In genomic region chr2:80361904-80362303, GRCh38 we compare ENCODE assay signal across 26 cellular contexts.
"Had no signal": no experiment of that assay in that cellular context is flagged by ENCODE, and none has a peak within 500 bp of the region (broad histone marks: within the 10 kb centered on the region; RNA-seq: fewer than 3 reads in every experiment).

No MANE protein-coding gene starts in this region.

- H3K27ac Mint-ChIP-seq: activated naive CD4-positive, alpha-beta T cell treated with anti-CD3 and anti-CD28 coated beads, Interleukin-2, amount 10 ng/mL, durations not matched to agents 7 days and 5 days; activated naive CD8-positive, alpha-beta T cell treated with anti-CD3 and anti-CD28 coated beads, Interleukin-2, amount 10 ng/mL, durations not matched to agents 7 days and 5 days; activated T-cell treated with anti-CD3 and anti-CD28 coated beads, Interleukin-2, amount 50 U/mL, for 24 hours; immature natural killer cell; naive thymus-derived CD8-positive, alpha-beta T cell; neural progenitor cell had no signal

- H3K27me3 Mint-ChIP-seq: activated naive CD4-positive, alpha-beta T cell treated with anti-CD3 and anti-CD28 coated beads, Interleukin-2, amount 10 ng/mL, durations not matched to agents 7 days and 5 days; activated naive CD8-positive, alpha-beta T cell treated with anti-CD3 and anti-CD28 coated beads, Interleukin-2, amount 10 ng/mL, durations not matched to agents 7 days and 5 days; activated T-cell treated with anti-CD3 and anti-CD28 coated beads, Interleukin-2, amount 50 U/mL, for 24 hours; naive thymus-derived CD8-positive, alpha-beta T cell had no signal

- H3K36me3 ChIP-seq: ascending aorta, cardiac muscle cell, heart left ventricle, neural progenitor cell, suprapubic skin, tibial artery had no signal

- H3K36me3 Mint-ChIP-seq: activated naive CD4-positive, alpha-beta T cell treated with anti-CD3 and anti-CD28 coated beads, Interleukin-2, amount 10 ng/mL, durations not matched to agents 7 days and 5 days; activated naive CD8-positive, alpha-beta T cell treated with anti-CD3 and anti-CD28 coated beads, Interleukin-2, amount 10 ng/mL, durations not matched to agents 7 days and 5 days; brain; immature natural killer cell; neural progenitor cell had no signal

- H3K4me1 Mint-ChIP-seq: activated naive CD4-positive, alpha-beta T cell treated with anti-CD3 and anti-CD28 coated beads, Interleukin-2, amount 10 ng/mL, durations not matched to agents 7 days and 5 days; activated naive CD8-positive, alpha-beta T cell treated with anti-CD3 and anti-CD28 coated beads, Interleukin-2, amount 10 ng/mL, durations not matched to agents 7 days and 5 days; immature natural killer cell; naive thymus-derived CD8-positive, alpha-beta T cell had no signal

- H3K9me3 Mint-ChIP-seq: activated naive CD4-positive, alpha-beta T cell treated with anti-CD3 and anti-CD28 coated beads, Interleukin-2, amount 10 ng/mL, durations not matched to agents 7 days and 5 days; activated naive CD8-positive, alpha-beta T cell treated with anti-CD3 and anti-CD28 coated beads, Interleukin-2, amount 10 ng/mL, durations not matched to agents 7 days and 5 days; brain; neural progenitor cell had no signal

- H3K4me3 ChIP-seq: ascending aorta, cardiac muscle cell, heart left ventricle, neural progenitor cell, suprapubic skin, tibial artery had no signal

- H3K4me3 Mint-ChIP-seq: activated naive CD4-positive, alpha-beta T cell treated with anti-CD3 and anti-CD28 coated beads, Interleukin-2, amount 10 ng/mL, durations not matched to agents 7 days and 5 days; activated naive CD8-positive, alpha-beta T cell treated with anti-CD3 and anti-CD28 coated beads, Interleukin-2, amount 10 ng/mL, durations not matched to agents 7 days and 5 days; activated T-cell treated with anti-CD3 and anti-CD28 coated beads, Interleukin-2, amount 50 U/mL, for 24 hours; brain; immature natural killer cell; naive thymus-derived CD8-positive, alpha-beta T cell; neural progenitor cell had no signal

- H3K27me3 ChIP-seq: ascending aorta, cardiac muscle cell, heart left ventricle, neural progenitor cell, suprapubic skin, tibial artery had no signal

- ATAC-seq: activated CD4-positive, CD25-positive, alpha-beta regulatory T cell treated with anti-CD3 and anti-CD28 coated beads, Interleukin-2, amount 50 U/mL, for 24 hours; heart left ventricle; naive thymus-derived CD8-positive, alpha-beta T cell; right cardiac atrium had no signal

- H3K27ac ChIP-seq: ascending aorta, cardiac muscle cell, heart left ventricle, neural progenitor cell, parathyroid adenoma, suprapubic skin, tibial artery, VCaP had no signal

- H3K9me3 ChIP-seq: ascending aorta, heart left ventricle, suprapubic skin, tibial artery had no signal

- DNase-seq: activated CD4-positive, alpha-beta T cell treated with anti-CD3 and anti-CD28 coated beads for 48 hours; activated CD4-positive, alpha-beta T cell treated with anti-CD3 and anti-CD28 coated beads, Interleukin-2, amount 50 U/mL, for 48 hours; activated CD8-positive, alpha-beta memory T cell treated with anti-CD3 and anti-CD28 coated beads for 24 hours; activated gamma-delta T cell; activated naive CD4-positive, alpha-beta T cell treated with anti-CD3 and anti-CD28 coated beads, Interleukin-2, amount 10 ng/mL, durations not matched to agents 7 days and 5 days; activated naive CD8-positive, alpha-beta T cell treated with anti-CD3 and anti-CD28 coated beads, Interleukin-2, amount 10 ng/mL, durations not matched to agents 7 days and 5 days; activated T-cell treated with anti-CD3 and anti-CD28 coated beads, Interleukin-2, amount 50 U/mL, for 24 hours; cortex of kidney; heart left ventricle; hypothalamus; immature natural killer cell; kidney; naive thymus-derived CD8-positive, alpha-beta T cell; occipital lobe; right cardiac atrium; stimulated activated naive CD4-positive, alpha-beta T cell; T-helper 9 cell; tibial artery had no signal
